Comparison of ENCODE assay signal across 14 cellular contexts in the genomic region with DNA sequence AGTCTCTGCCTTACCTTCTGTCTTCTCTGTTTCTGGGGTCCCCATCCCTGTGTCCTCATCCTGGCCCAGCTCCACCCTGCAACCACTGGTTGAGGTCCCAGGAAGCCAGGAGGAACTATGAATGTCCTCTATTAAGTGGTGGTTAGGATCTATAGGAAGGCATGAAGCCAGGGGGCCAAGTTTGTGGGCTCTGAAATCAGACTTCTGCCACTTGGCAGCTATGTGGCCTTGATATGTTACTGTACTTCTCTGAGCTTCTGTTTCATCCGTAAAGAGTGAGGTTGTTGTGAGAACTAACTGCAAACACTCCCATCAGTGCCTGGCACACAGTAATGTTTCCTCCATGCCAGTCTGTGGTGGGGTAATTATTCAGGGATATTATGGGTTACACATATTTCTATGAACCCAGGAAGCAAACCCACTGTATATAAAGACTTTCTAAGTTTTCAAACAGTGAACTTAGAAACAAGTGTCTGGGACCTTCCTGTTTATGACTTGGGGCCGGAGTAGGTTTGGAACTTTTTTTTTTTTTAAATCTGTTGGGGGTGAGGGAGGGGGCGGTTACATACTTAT. TPM values are rescaled to one million over a fixed set of nuclear protein-coding genes. Genes with fewer than 3 reads are reported as not detected.
A peak's percentile ranks its signal among the peaks of the same experiment; 100 is the strongest.
DNase-seq lines count a peak whose midpoint lies in the region; ATAC-seq and TF ChIP-seq lines count a peak whose summit lies in the region.
"Had no signal": no experiment of that assay in that cellular context is flagged by ENCODE, and none has a peak within 500 bp of the region (broad histone marks: within the 10 kb centered on the region; RNA-seq: fewer than 3 reads in every experiment).

No MANE protein-coding gene starts in this region.

- no peaks in the 10 kb centered on the region for H3K9me2 ChIP-seq in Karpas-422 (replicated peaks; ENCODE audit: insufficient read depth, low read length)

- H3K27me3 Mint-ChIP-seq in activated T-helper 2 cell treated with anti-CD3 and anti-CD28 coated beads, Interferon-gamma antibody, Interleukin-2, Interleukin-4, amounts not matched to agents 10 μg/mL and 5 μg/mL and 100 μg/mL, durations not matched to agents 14 hours and 24 hours and 36 hours (ENCODE audit: low read depth): no peaks in the 10 kb centered on the region
- H3K27me3 Mint-ChIP-seq in naive thymus-derived CD4-positive, alpha-beta T cell: no peaks in the 10 kb centered on the region

- H3K36me3 Mint-ChIP-seq in activated T-helper 2 cell treated with anti-CD3 and anti-CD28 coated beads, Interferon-gamma antibody, Interleukin-2, Interleukin-4, amounts not matched to agents 10 μg/mL and 5 μg/mL and 100 μg/mL, durations not matched to agents 14 hours and 24 hours and 36 hours (ENCODE audit: low read depth): peaks cover 29% of the 10 kb centered on the region
- peaks cover 0 to 38% (median 6%) of the 10 kb centered on the region in 5 donors for H3K36me3 Mint-ChIP-seq in naive thymus-derived CD4-positive, alpha-beta T cell

- H3K9me3 ChIP-seq in Karpas-422 (ENCODE audit: low read length): no peaks in the 10 kb centered on the region
- H3K9me3 ChIP-seq in naive thymus-derived CD4-positive, alpha-beta T cell (ENCODE audit: control insufficient read depth in 2 of 3, low read length in 3 of 3): no peaks in the 10 kb centered on the region

- peak overlapping the region; percentile 76 for H3K27ac Mint-ChIP-seq in activated T-helper 2 cell treated with anti-CD3 and anti-CD28 coated beads, Interferon-gamma antibody, Interleukin-2, Interleukin-4, amounts not matched to agents 10 μg/mL and 5 μg/mL and 100 μg/mL, durations not matched to agents 14 hours and 24 hours and 36 hours
- H3K27ac Mint-ChIP-seq in naive thymus-derived CD4-positive, alpha-beta T cell: peak overlapping the region; percentile 87 to 98 (median 94)

- H3K4me3 Mint-ChIP-seq in activated T-helper 2 cell treated with anti-CD3 and anti-CD28 coated beads, Interferon-gamma antibody, Interleukin-2, Interleukin-4, amounts not matched to agents 10 μg/mL and 5 μg/mL and 100 μg/mL, durations not matched to agents 14 hours and 24 hours and 36 hours (ENCODE audit: low read depth): peak overlapping the region; percentile 65
- peak overlapping the region; percentile 36 to 87 (median 74) for H3K4me3 Mint-ChIP-seq in naive thymus-derived CD4-positive, alpha-beta T cell

- POLR2A ChIA-PET in naive thymus-derived CD4-positive, alpha-beta T cell (lab: Charles Lee): interaction anchor here (1.6 to 3.0 kb wide), 2 partner anchors 55 to 57 kb away, joined by 4 to 13 read pairs; no protein-coding TSS in a partner anchor

- peak overlapping the region; percentile 94 for H3K27ac ChIP-seq in Karpas-422 (ENCODE audit: low read length)
- peak overlapping the region; percentile 34 for H3K27ac ChIP-seq in naive thymus-derived CD4-positive, alpha-beta T cell (ENCODE audit: low read depth, low read length)
- H3K27ac ChIP-seq: epithelial cell of prostate had no signal

- H3K9me3 Mint-ChIP-seq in activated T-helper 2 cell treated with anti-CD3 and anti-CD28 coated beads, Interferon-gamma antibody, Interleukin-2, Interleukin-4, amounts not matched to agents 10 μg/mL and 5 μg/mL and 100 μg/mL, durations not matched to agents 14 hours and 24 hours and 36 hours: no peaks in the 10 kb centered on the region
- H3K9me3 Mint-ChIP-seq in naive thymus-derived CD4-positive, alpha-beta T cell: peaks cover 0 to 2% (median 0%) of the 10 kb centered on the region in 11 donors

- peak overlapping the region; percentile 86 for H3K4me2 ChIP-seq in Karpas-422 (ENCODE audit: low read depth, low read length, poor library complexity, severe bottlenecking)

- H4K20me1 ChIP-seq in Karpas-422 (ENCODE audit: insufficient read depth, low read depth, low read length): no peaks in the 10 kb centered on the region

- peak overlapping the region; percentile 56 for H3K9ac ChIP-seq in Karpas-422 (ENCODE audit: low read length)

- intact Hi-C loops in activated T-helper 2 cell treated with anti-CD3 and anti-CD28 coated beads, Interferon-gamma antibody, Interleukin-2, Interleukin-4, amounts not matched to agents 10 μg/mL and 5 μg/mL and 100 μg/mL, durations not matched to agents 14 hours and 24 hours and 36 hours (cut with micrococcal nuclease): loop anchor here (2.0 to 5.0 kb wide), 3 partner anchors 36 to 736 kb away; no protein-coding TSS in a partner anchor
- intact Hi-C loops in naive thymus-derived CD4-positive, alpha-beta T cell (cut with micrococcal nuclease): loop anchor here (2.0 to 10.0 kb wide), 9 partner anchors 31 to 1341 kb away; partner anchors contain the start of genes CRADD (in 1 of the 2), EEA1 (in 1 of the 2), MRPL42 (in 1 of the 2) and NUDT4 (in 1 of the 2)

- no peak for TF ChIP-seq CTCF in GM06990 (IDR thresholded peaks at IDR 0.05; ENCODE audit: insufficient read depth, low read length, poor library complexity, severe bottlenecking)

- peak overlapping the region; percentile 45 for H3K4me3 ChIP-seq in GM06990 (replicated peaks; ENCODE audit: low read depth, low read length)
- peak overlapping the region; percentile 25 for H3K4me3 ChIP-seq in Karpas-422 (ENCODE audit: low read length)
- H3K4me3 ChIP-seq in naive thymus-derived CD4-positive, alpha-beta T cell (ENCODE audit: low read length): no peak overlapping the region

- peaks cover 71% of the 10 kb centered on the region for H3K4me1 ChIP-seq in Karpas-422 (ENCODE audit: low read length)
- H3K4me1 ChIP-seq in naive thymus-derived CD4-positive, alpha-beta T cell (ENCODE audit: control insufficient read depth in 2 of 2, insufficient read depth in 2 of 2, low read length in 2 of 2): peaks cover 40 to 49% of the 10 kb centered on the region in 2 donors

- H3K27me3 ChIP-seq in GM06990 (replicated peaks; ENCODE audit: control insufficient read depth, insufficient read depth, low read length): no peaks in the 10 kb centered on the region
- no peaks in the 10 kb centered on the region for H3K27me3 ChIP-seq in Karpas-422 (ENCODE audit: low read length)
- H3K27me3 ChIP-seq in naive thymus-derived CD4-positive, alpha-beta T cell (ENCODE audit: control insufficient read depth in 2 of 2, insufficient read depth in 2 of 2, low read length in 2 of 2): no peaks in the 10 kb centered on the region

- peak; percentile 33 for DNase-seq in GM06990 (ENCODE audit: extremely low read depth, insufficient read length)
- no peak for DNase-seq in Karpas-422
- DNase-seq in activated T-helper 2 cell treated with anti-CD3 and anti-CD28 coated beads, Interferon-gamma antibody, Interleukin-2, Interleukin-4, amounts not matched to agents 10 μg/mL and 5 μg/mL and 100 μg/mL, durations not matched to agents 14 hours and 24 hours and 36 hours (ENCODE audit: low spot score): no peak
- DNase-seq in naive thymus-derived CD4-positive, alpha-beta T cell: peak in 3 of 9 donors; percentile 4 to 28 (median 5)
- no peak for DNase-seq in NCI-H524 treated with DMSO at 0.1 percent for 48 hours (lab: John Stamatoyannopoulos, UW)
- DNase-seq in stimulated activated CD8-positive, alpha-beta memory T cell treated with anti-CD3 and anti-CD28 coated beads, Interleukin-4, amount 100 ng/mL, for 48 hours: no peak
- DNase-seq in NCI-H146 treated with DMSO at 0.1 percent for 48 hours (lab: John Stamatoyannopoulos, UW; ENCODE audit: unreplicated experiment): no peak
- DNase-seq: GF-D8, head of caudate nucleus, left colon, NCI-H1092 treated with DMSO at 0.1 percent for 48 hours, NCI-H446, RPMI8226 had no signal

- ATAC-seq in naive thymus-derived CD4-positive, alpha-beta T cell: no peak
- ATAC-seq: left colon had no signal

- H2AFZ ChIP-seq in Karpas-422 (ENCODE audit: low read length): 0 out of 2 replicates have a peak overlapping the region, but pooled peaks have one; percentile 57

- H3K4me1 Mint-ChIP-seq in activated T-helper 2 cell treated with anti-CD3 and anti-CD28 coated beads, Interferon-gamma antibody, Interleukin-2, Interleukin-4, amounts not matched to agents 10 μg/mL and 5 μg/mL and 100 μg/mL, durations not matched to agents 14 hours and 24 hours and 36 hours (ENCODE audit: low read depth): peaks cover 61% of the 10 kb centered on the region
- peaks cover 45 to 69% (median 66%) of the 10 kb centered on the region in 7 donors for H3K4me1 Mint-ChIP-seq in naive thymus-derived CD4-positive, alpha-beta T cell

- H3K36me3 ChIP-seq in GM06990 (ENCODE audit: control insufficient read depth, insufficient read depth, low read length) (peaks cover 4% of the 10 kb centered on the region), Karpas-422 (ENCODE audit: insufficient read depth, low read length) (no peaks in the 10 kb centered on the region)
- H3K36me3 ChIP-seq in naive thymus-derived CD4-positive, alpha-beta T cell (ENCODE audit: control insufficient read depth in 2 of 3, insufficient read depth in 3 of 3, low read length in 3 of 3): no peaks in the 10 kb centered on the region

- CTCF ChIA-PET in naive thymus-derived CD4-positive, alpha-beta T cell (lab: Charles Lee): no interaction called here

- no peaks in the 10 kb centered on the region for H3K79me2 ChIP-seq in Karpas-422 (ENCODE audit: low read length)

RNA-seq across cellular contexts. Expression of gene PLXNC1, which starts 57.4 kb away (rescaled TPM):
- total RNA-seq in Karpas-422 (2014; rRNA removed; shearing (Covaris generic); ENCODE audit: low replicate concordance): 7.9 and 11.9 TPM in 2 replicates
- total RNA-seq in activated T-helper 2 cell treated with anti-CD3 and anti-CD28 coated beads, Interferon-gamma antibody, Interleukin-2, Interleukin-4, amounts not matched to agents 10 μg/mL and 5 μg/mL and 100 μg/mL, durations not matched to agents 14 hours and 24 hours and 36 hours: 6.6 and 7.2 TPM in 2 replicates
- total RNA-seq in naive thymus-derived CD4-positive, alpha-beta T cell: 10 to 100 TPM; 12.2 to 57.2 (median 19.3) TPM
- polyA plus RNA-seq in naive thymus-derived CD4-positive, alpha-beta T cell: 1 to 10 TPM; 2.5 to 2.9 TPM
